Comparison of ENCODE assay signal across 14 cellular contexts in genomic region chrX:97117572-97117971, GRCh38.
"Had no signal": no experiment of that assay in that cellular context is flagged by ENCODE, and none has a peak within 500 bp of the region (broad histone marks: within the 10 kb centered on the region; RNA-seq: fewer than 3 reads in every experiment).

No MANE protein-coding gene starts in this region.

- H3K4me3 ChIP-seq: left ventricle myocardium inferior, prostate gland, transverse colon, uterus had no signal

- H3K36me3 ChIP-seq: left ventricle myocardium inferior, prostate gland, transverse colon, uterus had no signal

- H3K9me3 ChIP-seq: left ventricle myocardium inferior, prostate gland, transverse colon, uterus had no signal

- H3K4me1 ChIP-seq: left ventricle myocardium inferior, prostate gland, transverse colon, uterus had no signal

- H3K27ac ChIP-seq: left ventricle myocardium inferior, prostate gland, transverse colon, uterus had no signal

- H3K27me3 ChIP-seq: transverse colon, uterus had no signal

- DNase-seq: activated CD4-positive, alpha-beta T cell treated with anti-CD3 and anti-CD28 coated beads, Interleukin-2, amount 50 U/mL, for 1 hour; activated CD8-positive, alpha-beta memory T cell treated with anti-CD3 and anti-CD28 coated beads, Interleukin-2, amount 50 U/mL, for 4 hours; activated effector memory CD4-positive, alpha-beta T cell treated with anti-CD3 and anti-CD28 coated beads, Interleukin-2, amount 50 U/mL, for 16 hours; activated naive CD4-positive, alpha-beta T cell treated with anti-CD3 and anti-CD28 coated beads, Interleukin-2, amount 50 U/mL, for 16 hours; activated T-cell treated with anti-CD3 and anti-CD28 coated beads, Interleukin-2, amount 50 U/mL, for 48 hours; aorta; cortex of kidney; kidney glomerular epithelial cell; left ventricle myocardium inferior; mammary epithelial cell; right cardiac atrium; transverse colon; uterus had no signal
